Comparison of ENCODE assay signal across 22 cellular contexts in genomic region chr1:218939095-218939494, GRCh38.
"Had no signal": no experiment of that assay in that cellular context is flagged by ENCODE, and none has a peak within 500 bp of the region (broad histone marks: within the 10 kb centered on the region; RNA-seq: fewer than 3 reads in every experiment).

No MANE protein-coding gene starts in this region.

- H3K36me3 Mint-ChIP-seq: activated naive CD8-positive, alpha-beta T cell had no signal

- H3K4me3 Mint-ChIP-seq: activated CD4-positive, alpha-beta T cell treated with anti-CD3 and anti-CD28 coated beads for 36 hours; activated naive CD8-positive, alpha-beta T cell; brain; dendritic cell treated with granulocyte-macrophage colony-stimulating factor and Interleukin-4, amounts not matched to agents 40 ng/mL and 50 ng/mL, for 4 days; nephron; stimulated activated memory B cell treated with anti-CD40 and anti-IgM and Interleukin-4, amounts not matched to agents 10 μg/mL and 1 μg/mL and 100 μg/mL, for 72 hours had no signal

- H3K27me3 Mint-ChIP-seq: activated CD4-positive, alpha-beta T cell treated with anti-CD3 and anti-CD28 coated beads for 36 hours; activated naive CD8-positive, alpha-beta T cell; brain; dendritic cell treated with granulocyte-macrophage colony-stimulating factor and Interleukin-4, amounts not matched to agents 40 ng/mL and 50 ng/mL, for 4 days; stimulated activated memory B cell treated with anti-CD40 and anti-IgM and Interleukin-4, amounts not matched to agents 10 μg/mL and 1 μg/mL and 100 μg/mL, for 72 hours had no signal

- DNase-seq: activated CD4-positive, alpha-beta T cell treated with anti-CD3 and anti-CD28 coated beads for 36 hours; activated CD4-positive, alpha-beta T cell treated with anti-CD3 and anti-CD28 coated beads, Interleukin-2, amount 50 U/mL, for 4 hours; activated CD4-positive, CD25-positive, alpha-beta regulatory T cell; activated CD8-positive, alpha-beta memory T cell treated with anti-CD3 and anti-CD28 coated beads for 24 hours; activated effector memory CD4-positive, alpha-beta T cell treated with Interleukin-2 at 50 U/mL for 16 hours; activated naive CD4-positive, alpha-beta T cell treated with Interleukin-2 at 50 U/mL for 16 hours; aorta; central memory CD4-positive, alpha-beta T cell; effector CD4-positive, alpha-beta T cell; left colon; mammary epithelial cell; posterior cingulate gyrus; stimulated activated CD4-positive, alpha-beta T cell treated with anti-CD3 and anti-CD28 coated beads, Interleukin-4, amount 100 ng/mL, for 4 hours; stimulated activated CD8-positive, alpha-beta memory T cell treated with anti-CD3 and anti-CD28 coated beads, Interleukin-4, amount 100 ng/mL, for 48 hours; stomach; thyroid gland; upper lobe of left lung had no signal

- H3K27ac Mint-ChIP-seq: activated CD4-positive, alpha-beta T cell treated with anti-CD3 and anti-CD28 coated beads for 36 hours; activated naive CD8-positive, alpha-beta T cell; brain; dendritic cell treated with granulocyte-macrophage colony-stimulating factor and Interleukin-4, amounts not matched to agents 40 ng/mL and 50 ng/mL, for 4 days; nephron; stimulated activated memory B cell treated with anti-CD40 and anti-IgM and Interleukin-4, amounts not matched to agents 10 μg/mL and 1 μg/mL and 100 μg/mL, for 72 hours had no signal

- H3K4me1 Mint-ChIP-seq: activated CD4-positive, alpha-beta T cell treated with anti-CD3 and anti-CD28 coated beads for 36 hours; brain; nephron; stimulated activated memory B cell treated with anti-CD40 and anti-IgM and Interleukin-4, amounts not matched to agents 10 μg/mL and 1 μg/mL and 100 μg/mL, for 72 hours had no signal
